1 cellular context compared by ENCODE assay signal in genomic region chr11:3058753-3059664, GRCh38.
TF ChIP-seq lines count a peak whose summit lies in the region.

No MANE protein-coding gene starts in this region.

TF ChIP-seq in K562, 482 proteins besides CTCF, POLR2A, EP300 and RAD21 (continued from another document and continues in another):
- TF ChIP-seq USF1 (CRISPR knock-in tag; IDR thresholded peaks at IDR 0.05) (peak; percentile 51; the same call in 1 of the 2 replicates), CLOCK (CRISPR knock-in tag; IDR thresholded peaks at IDR 0.05; ENCODE audit: borderline replicate concordance) (no peak), ARID4B (CRISPR knock-in tag; IDR thresholded peaks at IDR 0.05) (no peak), IFI16 (CRISPR knock-in tag; IDR thresholded peaks at IDR 0.05) (no peak), SIN3B (IDR thresholded peaks at IDR 0.05; ENCODE audit: low read depth) (no peak), DNMT1 (IDR thresholded peaks at IDR 0.05) (no peak), FOXK2 (conservative IDR thresholded peaks at IDR 0.05 in 1 of 2, IDR thresholded peaks at IDR 0.05 in 1 of 2; ENCODE audit: low read depth in 2 of 2) (peak; percentile 45; a peak in 2 of 4 replicates), DDX20 (tag; IDR thresholded peaks at IDR 0.05; ENCODE audit: low read depth) (no peak), NR0B1 (IDR thresholded peaks at IDR 0.05; ENCODE audit: partially characterized antibody) (no peak), BMI1 (IDR thresholded peaks at IDR 0.05; ENCODE audit: low read length) (no peak), NFRKB (IDR thresholded peaks at IDR 0.05; ENCODE audit: low read depth) (no peak), CREM (IDR thresholded peaks at IDR 0.05; ENCODE audit: low read depth) (0 out of 2 replicates have a peak, but pooled peaks have one; percentile 46), NCOR1 (IDR thresholded peaks at IDR 0.05) (no peak; the same call in 1 of the 2 replicates), HOXB6 (CRISPR knock-in tag; IDR thresholded peaks at IDR 0.05; ENCODE audit: borderline replicate concordance) (no peak), ZNF584 (CRISPR knock-in tag; IDR thresholded peaks at IDR 0.05; ENCODE audit: low read depth) (0 out of 2 replicates have a peak, but pooled peaks have one; percentile 49), ZNF121 (CRISPR knock-in tag; conservative IDR thresholded peaks at IDR 0.05) (no peak), CREB1 (IDR thresholded peaks at IDR 0.05) (0 out of 2 replicates have a peak, but pooled peaks have one; percentile 27), CREB1 (CRISPR knock-in tag; IDR thresholded peaks at IDR 0.05) (no peak), MEF2D (tag; conservative IDR thresholded peaks at IDR 0.05; ENCODE audit: low read depth) (no peak), NCOA1 (IDR thresholded peaks at IDR 0.05; ENCODE audit: low read depth) (0 out of 2 replicates have a peak, but pooled peaks have one; percentile 24), ZFP1 (CRISPR knock-in tag; IDR thresholded peaks at IDR 0.05) (no peak), PTBP1 (IDR thresholded peaks at IDR 0.05; ENCODE audit: low read depth, low read length) (no peak), CBX3 (IDR thresholded peaks at IDR 0.05; ENCODE audit: borderline replicate concordance in 1 of 2, low read length in 2 of 2) (peak in 1 of 2 experiments; percentile 59; a peak in 1 of 3 replicates), NCOA4 (IDR thresholded peaks at IDR 0.05; ENCODE audit: partially characterized antibody) (no peak), TSHZ1 (CRISPR knock-in tag; IDR thresholded peaks at IDR 0.05) (no peak), ZNF407 (IDR thresholded peaks at IDR 0.05; ENCODE audit: low read depth) (no peak), ZNF79 (CRISPR knock-in tag; IDR thresholded peaks at IDR 0.05; ENCODE audit: low read depth) (no peak), MCM5 (IDR thresholded peaks at IDR 0.05; ENCODE audit: low read depth) (no peak), MEF2A (IDR thresholded peaks at IDR 0.05; ENCODE audit: control insufficient read depth, low read depth, low read length) (no peak), POLR3G (IDR thresholded peaks at IDR 0.05; ENCODE audit: extremely low read depth, insufficient read length, insufficient replicate concordance) (no peak), POLR2B (IDR thresholded peaks at IDR 0.05; ENCODE audit: low read depth, partially characterized antibody) (no peak), ZBTB9 (CRISPR knock-in tag; IDR thresholded peaks at IDR 0.05) (no peak), SRSF3 (IDR thresholded peaks at IDR 0.05; ENCODE audit: insufficient read depth, low read length) (no peak), KDM5B (IDR thresholded peaks at IDR 0.05; ENCODE audit: insufficient replicate concordance, low read depth, low read length) (peak; percentile 35), SREBF1 (IDR thresholded peaks at IDR 0.05; ENCODE audit: borderline replicate concordance, low read depth, low read length) (no peak), CCAR2 (IDR thresholded peaks at IDR 0.05; ENCODE audit: low read depth, low read length) (no peak), CC2D1A (IDR thresholded peaks at IDR 0.05) (no peak), MBD2 (IDR thresholded peaks at IDR 0.05; ENCODE audit: borderline replicate concordance, low read depth) (no peak), ZNF12 (CRISPR knock-in tag; IDR thresholded peaks at IDR 0.05) (no peak), TEAD1 (CRISPR knock-in tag; IDR thresholded peaks at IDR 0.05) (peak in 1 of 2 experiments; percentile 40; a peak in 1 of 4 replicates), RFX1 (IDR thresholded peaks at IDR 0.05) (no peak), ZNF785 (CRISPR knock-in tag; IDR thresholded peaks at IDR 0.05) (no peak)
